8 cellular contexts compared by ENCODE assay signal in genomic region chr17:26882097-26882761, GRCh38.
DNase-seq lines count a peak whose midpoint lies in the region; ATAC-seq and TF ChIP-seq lines count a peak whose summit lies in the region.
"Not testable (repeated sequence)": the region's sequence is repeated elsewhere in the genome, so short reads cannot be mapped to it uniquely, and the experiment has no call there.

No MANE protein-coding gene starts in this region.

- not testable (repeated sequence) for H3K27ac ChIP-seq in RWPE2 (ENCODE audit: poor library complexity, severe bottlenecking); aorta (ENCODE audit: low read depth in 1 of 2, low read length in 2 of 2)

- DNase-seq in RWPE2 (ENCODE audit: low spot score); mucosa of descending colon; aorta: not testable (repeated sequence)

- peak; percentile 76 for ATAC-seq in GM18907 (IDR thresholded peaks at IDR 0.05; ENCODE audit: unreplicated experiment)
- peak; percentile 44 for ATAC-seq in GM21390 (IDR thresholded peaks at IDR 0.05; ENCODE audit: unreplicated experiment)
- ATAC-seq in HG02678 (IDR thresholded peaks at IDR 0.05; ENCODE audit: unreplicated experiment), result peak; percentile 57
- peak; percentile 53 for ATAC-seq in HG03108 (IDR thresholded peaks at IDR 0.05; ENCODE audit: unreplicated experiment)
- peak; percentile 73 for ATAC-seq in RWPE2 (ENCODE audit: low read depth)
- ATAC-seq in esophagus mucosa, result peak; percentile 83
- ATAC-seq in mucosa of descending colon, result peak; percentile 73
- ATAC-seq in aorta (ENCODE audit: low FRiP score), result peak; percentile 95

- WGBS in aorta, 2 donors, result 62 to 68% methylated on average over 4 to 5 of the region's 9 CpGs

- not testable (repeated sequence) for H3K36me3 ChIP-seq in RWPE2 (ENCODE audit: low read depth); mucosa of descending colon (ENCODE audit: low read depth); aorta (ENCODE audit: control insufficient read depth in 1 of 2, insufficient read depth in 2 of 2, low read length in 1 of 2)

- TF ChIP-seq CTCF in RWPE2 (IDR thresholded peaks at IDR 0.05; ENCODE audit: poor library complexity, severe bottlenecking); mucosa of descending colon (IDR thresholded peaks at IDR 0.05): not testable (repeated sequence)

- intact Hi-C loops in mucosa of descending colon (cut with DNase I, micrococcal nuclease); aorta (cut with DNase I): not testable (repeated sequence)

- not testable (repeated sequence) for H3K4me1 ChIP-seq in RWPE2 (ENCODE audit: insufficient read depth, poor library complexity, severe bottlenecking); mucosa of descending colon (ENCODE audit: low read depth); aorta (ENCODE audit: control insufficient read depth in 1 of 2, insufficient read depth in 2 of 2, low read length in 2 of 2)

- not testable (repeated sequence) for H3K27me3 ChIP-seq in RWPE2 (ENCODE audit: insufficient read depth, poor library complexity, severe bottlenecking); aorta (ENCODE audit: control insufficient read depth in 1 of 2, insufficient read depth in 2 of 2, low read length in 1 of 2)

- not testable (repeated sequence) for H3K4me3 ChIP-seq in RWPE2 (ENCODE audit: severe bottlenecking); mucosa of descending colon; aorta (ENCODE audit: low read length in 2 of 2)

- not testable (repeated sequence) for H3K9me3 ChIP-seq in RWPE2 (ENCODE audit: severe bottlenecking); aorta (ENCODE audit: control insufficient read depth, low read length)
- peaks cover 28% of the 10 kb centered on the region for H3K9me3 ChIP-seq in mucosa of descending colon

Comparison
In these comparisons a context has a peak if more than half of its experiments do, and no peak if none do; other contexts are left out.
1. ATAC-seq: peak in every context shown above with its lines; median percentile 95 in aorta; 83 in esophagus mucosa; 76 in GM18907; 73 in RWPE2; 73 in mucosa of descending colon; 57 in HG02678; 53 in HG03108; 44 in GM21390.